11 cellular contexts compared by ENCODE assay signal in the genomic region with DNA sequence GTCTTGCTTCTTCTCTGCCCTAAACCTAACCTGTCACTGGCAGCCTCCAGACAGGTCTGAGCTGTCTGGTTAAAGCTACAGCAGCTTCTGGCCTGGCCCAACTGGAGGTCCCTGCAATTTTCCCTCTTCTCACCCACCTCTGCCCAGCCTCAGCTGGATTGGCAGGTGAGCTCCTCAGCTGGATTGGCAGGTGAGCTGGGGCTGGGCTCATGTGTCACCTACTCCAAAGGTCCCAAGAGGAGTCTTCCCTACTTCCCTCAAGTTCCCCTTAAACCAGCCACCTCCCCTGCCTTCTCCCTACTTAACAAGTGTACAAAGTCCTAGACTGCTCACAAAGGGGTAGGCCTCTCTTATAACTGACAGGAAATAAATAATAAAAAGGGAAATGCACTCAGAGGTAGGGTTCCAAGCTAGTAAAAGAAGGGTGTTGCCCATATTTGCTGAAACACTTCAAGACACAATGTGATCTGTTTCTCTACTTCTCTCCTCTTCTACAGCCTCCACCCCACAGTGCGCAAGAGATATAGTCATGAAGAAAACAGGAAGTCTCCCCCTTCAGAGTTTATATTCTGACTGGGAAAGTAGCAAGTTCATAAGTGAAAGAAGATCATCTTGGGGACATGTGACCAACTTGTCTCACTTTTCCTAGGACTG. TPM values are rescaled to one million over a fixed set of nuclear protein-coding genes. Genes with fewer than 3 reads are reported as not detected.
DNase-seq lines count a peak whose midpoint lies in the region; ATAC-seq and TF ChIP-seq lines count a peak whose summit lies in the region.
"Had no signal": no experiment of that assay in that cellular context is flagged by ENCODE, and none has a peak within 500 bp of the region (broad histone marks: within the 10 kb centered on the region; RNA-seq: fewer than 3 reads in every experiment).

A gene with protein sequence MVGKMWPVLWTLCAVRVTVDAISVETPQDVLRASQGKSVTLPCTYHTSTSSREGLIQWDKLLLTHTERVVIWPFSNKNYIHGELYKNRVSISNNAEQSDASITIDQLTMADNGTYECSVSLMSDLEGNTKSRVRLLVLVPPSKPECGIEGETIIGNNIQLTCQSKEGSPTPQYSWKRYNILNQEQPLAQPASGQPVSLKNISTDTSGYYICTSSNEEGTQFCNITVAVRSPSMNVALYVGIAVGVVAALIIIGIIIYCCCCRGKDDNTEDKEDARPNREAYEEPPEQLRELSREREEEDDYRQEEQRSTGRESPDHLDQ (minus strand): TSS at position 89 of the 654 bp plus-strand sequence. CDS start 90 bp downstream, outside the sequence.

- no peak for TF ChIP-seq CTCF in spleen (IDR thresholded peaks at IDR 0.05 in 8 of 11, conservative IDR thresholded peaks at IDR 0.05 in 3 of 11)

- peak within 1 kb of the TSS; percentile 11 for H3K4me3 Mint-ChIP-seq in activated CD4-positive, alpha-beta T cell treated with anti-CD3 and anti-CD28 coated beads for 36 hours
- no peak within 1 kb of the TSS for H3K4me3 Mint-ChIP-seq in activated T-helper 2 cell treated with anti-CD3 and anti-CD28 coated beads, Interferon-gamma antibody, Interleukin-2, Interleukin-4, amounts not matched to agents 10 μg/mL and 5 μg/mL and 100 μg/mL, durations not matched to agents 14 hours and 24 hours and 36 hours (ENCODE audit: low read depth)

- peak; percentile 94 for ATAC-seq in activated CD4-positive, alpha-beta T cell treated with anti-CD3 and anti-CD28 coated beads for 36 hours
- no peak for ATAC-seq in left cardiac atrium

- no peaks in the 10 kb centered on the region for H3K27me3 Mint-ChIP-seq in activated CD4-positive, alpha-beta T cell treated with anti-CD3 and anti-CD28 coated beads for 36 hours
- no peaks in the 10 kb centered on the region for H3K27me3 Mint-ChIP-seq in activated T-helper 2 cell treated with anti-CD3 and anti-CD28 coated beads, Interferon-gamma antibody, Interleukin-2, Interleukin-4, amounts not matched to agents 10 μg/mL and 5 μg/mL and 100 μg/mL, durations not matched to agents 14 hours and 24 hours and 36 hours (ENCODE audit: low read depth)

- peak within 1 kb of the TSS; percentile 90 for H3K27ac Mint-ChIP-seq in activated CD4-positive, alpha-beta T cell treated with anti-CD3 and anti-CD28 coated beads for 36 hours
- peak within 1 kb of the TSS; percentile 76 for H3K27ac Mint-ChIP-seq in activated T-helper 2 cell treated with anti-CD3 and anti-CD28 coated beads, Interferon-gamma antibody, Interleukin-2, Interleukin-4, amounts not matched to agents 10 μg/mL and 5 μg/mL and 100 μg/mL, durations not matched to agents 14 hours and 24 hours and 36 hours

- no peak within 1 kb of the TSS for H3K4me3 ChIP-seq in spleen

- H3K27me3 ChIP-seq in spleen (replicated peaks in 1 of 7): no peaks in the 10 kb centered on the region
- H3K27me3 ChIP-seq: brain microvascular endothelial cell had no signal

- WGBS in spleen, 5 donors: 12 to 45% (median 23%) methylated on average over 1 of the region's 1 CpG

- in situ Hi-C loops in KBM-7 (cut with MboI; ENCODE audit: low pct_unique_long_range_greater_than_20kb, low sequenced_read_pairs): no loop called here

- peak within 1 kb of the TSS; percentile 30 to 88 (median 63) for H3K27ac ChIP-seq in spleen
- H3K27ac ChIP-seq: brain microvascular endothelial cell had no signal

- POLR2A ChIA-PET in activated CD4-positive, alpha-beta T cell treated with anti-CD3 and anti-CD28 coated beads for 36 hours (lab: Charles Lee): no interaction called here

- H3K36me3 Mint-ChIP-seq in activated CD4-positive, alpha-beta T cell treated with anti-CD3 and anti-CD28 coated beads for 36 hours (ENCODE audit: low read depth): peaks cover 2% of the 10 kb centered on the region
- H3K36me3 Mint-ChIP-seq in activated T-helper 2 cell treated with anti-CD3 and anti-CD28 coated beads, Interferon-gamma antibody, Interleukin-2, Interleukin-4, amounts not matched to agents 10 μg/mL and 5 μg/mL and 100 μg/mL, durations not matched to agents 14 hours and 24 hours and 36 hours (ENCODE audit: low read depth): no peaks in the 10 kb centered on the region

- H3K4me1 Mint-ChIP-seq in activated CD4-positive, alpha-beta T cell treated with anti-CD3 and anti-CD28 coated beads for 36 hours: peaks cover 49% of the 10 kb centered on the region
- peaks cover 10% of the 10 kb centered on the region for H3K4me1 Mint-ChIP-seq in activated T-helper 2 cell treated with anti-CD3 and anti-CD28 coated beads, Interferon-gamma antibody, Interleukin-2, Interleukin-4, amounts not matched to agents 10 μg/mL and 5 μg/mL and 100 μg/mL, durations not matched to agents 14 hours and 24 hours and 36 hours (ENCODE audit: low read depth)

- no peaks in the 10 kb centered on the region for H3K9me3 ChIP-seq in spleen

- CTCF ChIA-PET in activated CD4-positive, alpha-beta T cell treated with anti-CD3 and anti-CD28 coated beads for 36 hours (lab: Charles Lee): interaction anchor here (0.5 to 1.9 kb wide), 6 partner anchors 16 to 180 kb away, joined by 3 to 8 read pairs (median 3); no protein-coding TSS in a partner anchor

- intact Hi-C loops in activated CD4-positive, alpha-beta T cell treated with anti-CD3 and anti-CD28 coated beads for 36 hours (cut with DNase I, micrococcal nuclease): no loop called here
- intact Hi-C loops in activated T-helper 2 cell treated with anti-CD3 and anti-CD28 coated beads, Interferon-gamma antibody, Interleukin-2, Interleukin-4, amounts not matched to agents 10 μg/mL and 5 μg/mL and 100 μg/mL, durations not matched to agents 14 hours and 24 hours and 36 hours (cut with micrococcal nuclease): no loop called here
- intact Hi-C loops in spleen (cut with DNase I; ENCODE audit: low total_unique reads) (no loop called here), left cardiac atrium (cut with DNase I) (no loop called here)

- TF ChIP-seq POLR2A in spleen (IDR thresholded peaks at IDR 0.05): no peak

- H3K36me3 ChIP-seq in spleen: no peaks in the 10 kb centered on the region
- H3K36me3 ChIP-seq: brain microvascular endothelial cell had no signal

- H3K4me1 ChIP-seq in spleen: peaks cover 0 to 17% (median 2%) of the 10 kb centered on the region in 6 donors

- peak; percentile 37 for DNase-seq in activated CD4-positive, alpha-beta T cell treated with anti-CD3 and anti-CD28 coated beads for 36 hours
- DNase-seq in activated CD4-positive, alpha-beta T cell treated with anti-CD3 and anti-CD28 coated beads for 1 hour: no peak
- DNase-seq in KBM-7: peak; percentile 87
- DNase-seq in activated T-helper 2 cell treated with anti-CD3 and anti-CD28 coated beads, Interferon-gamma antibody, Interleukin-2, Interleukin-4, amounts not matched to agents 10 μg/mL and 5 μg/mL and 100 μg/mL, durations not matched to agents 14 hours and 24 hours and 36 hours (ENCODE audit: low spot score): no peak
- DNase-seq in spleen: no peak
- DNase-seq in left cardiac atrium: no peak
- no peak for DNase-seq in OCI-M2 (lab: John Stamatoyannopoulos, UW; ENCODE audit: unreplicated experiment)
- no peak for DNase-seq in SW 1271 (lab: John Stamatoyannopoulos, UW)
- DNase-seq: brain microvascular endothelial cell; stimulated activated CD4-positive, alpha-beta T cell treated with anti-CD3 and anti-CD28 coated beads, Interleukin-4, amount 100 ng/mL, for 4 hours had no signal

- no peaks in the 10 kb centered on the region for H3K9me3 Mint-ChIP-seq in activated CD4-positive, alpha-beta T cell treated with anti-CD3 and anti-CD28 coated beads for 36 hours (ENCODE audit: low read depth)
- H3K9me3 Mint-ChIP-seq in activated T-helper 2 cell treated with anti-CD3 and anti-CD28 coated beads, Interferon-gamma antibody, Interleukin-2, Interleukin-4, amounts not matched to agents 10 μg/mL and 5 μg/mL and 100 μg/mL, durations not matched to agents 14 hours and 24 hours and 36 hours: no peaks in the 10 kb centered on the region

RNA-seq across cellular contexts. Expression of the gene that starts here (rescaled TPM):
- total RNA-seq in activated CD4-positive, alpha-beta T cell treated with anti-CD3 and anti-CD28 coated beads for 36 hours: under 1 TPM; 0.39 to 0.56 TPM
- total RNA-seq in activated T-helper 2 cell treated with anti-CD3 and anti-CD28 coated beads, Interferon-gamma antibody, Interleukin-2, Interleukin-4, amounts not matched to agents 10 μg/mL and 5 μg/mL and 100 μg/mL, durations not matched to agents 14 hours and 24 hours and 36 hours: 0.09 TPM in 1 of 2 replicates, not detected in the other
- total RNA-seq in spleen (1 to 10 TPM in 4 of 7 donors, under 1 TPM in 3; 0.54 to 1.4 (median 1.0) TPM), left cardiac atrium (under 1 TPM; 0.31 to 0.32 TPM)
- polyA plus RNA-seq in spleen: under 1 TPM; 0.07 to 0.85 (median 0.16) TPM
- total RNA-seq: A673 had no signal

Comparison
In these comparisons a context has a peak if more than half of its experiments do, and no peak if none do; other contexts are left out.
1. Peak in DNase-seq and ATAC-seq in activated CD4-positive, alpha-beta T cell treated with anti-CD3 and anti-CD28 coated beads for 36 hours; RNA of the gene not detected or under 1 TPM.